In the genomic region with DNA sequence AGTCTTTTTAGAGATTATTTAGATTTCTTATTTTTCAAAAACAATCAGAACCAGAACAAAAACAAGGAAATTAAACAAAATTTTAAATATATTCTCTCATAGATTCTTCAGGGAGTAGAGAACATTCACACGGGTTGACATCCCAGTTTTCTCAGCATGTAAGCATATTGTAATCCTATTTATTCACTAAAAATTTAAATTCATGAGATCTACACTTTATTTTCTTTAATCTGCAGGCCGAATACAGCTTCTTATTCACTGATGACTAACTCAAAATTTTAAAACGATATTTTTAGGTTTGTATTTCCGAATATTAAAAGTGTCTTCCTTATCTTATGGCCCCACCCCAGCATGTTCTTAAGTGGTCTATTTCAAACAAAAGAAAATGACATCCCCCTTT, we compare ENCODE assay signal across 13 cellular contexts.
"Had no signal": no experiment of that assay in that cellular context is flagged by ENCODE, and none has a peak within 500 bp of the region (broad histone marks: within the 10 kb centered on the region; RNA-seq: fewer than 3 reads in every experiment).

No MANE protein-coding gene starts in this region.

- H3K27ac ChIP-seq: SJCRH30 had no signal

- ATAC-seq: natural killer cell had no signal

- H3K4me3 ChIP-seq: lung, SJCRH30 had no signal

- H3K27me3 ChIP-seq: breast epithelium had no signal

- DNase-seq: activated CD4-positive, alpha-beta T cell treated with anti-CD3 and anti-CD28 coated beads, Interleukin-2, amount 50 U/mL, for 4 hours; activated CD4-positive, CD25-positive, alpha-beta regulatory T cell treated with anti-CD3 and anti-CD28 coated beads, Interleukin-2, amount 50 U/mL, for 72 hours; activated effector memory CD4-positive, alpha-beta T cell treated with Interleukin-2 at 50 U/mL for 16 hours; activated T-cell treated with anti-CD3 and anti-CD28 coated beads, Interleukin-2, amount 50 U/mL, for 1 hour; hippocampal formation; natural killer cell; occipital lobe; SJCRH30; stimulated activated CD4-positive, alpha-beta T cell treated with anti-CD3 and anti-CD28 coated beads, Interleukin-15, amount 100 ng/mL, for 24 hours; stimulated activated CD4-positive, alpha-beta T cell treated with anti-CD3 and anti-CD28 coated beads, Interleukin-4, amount 100 ng/mL, for 4 hours; trophoblast cell had no signal

- H3K4me1 ChIP-seq: breast epithelium, SJCRH30 had no signal

- H3K36me3 ChIP-seq: breast epithelium, SJCRH30 had no signal

- H3K9me3 ChIP-seq: breast epithelium, SJCRH30 had no signal
